Comparison of ENCODE assay signal across 1 cellular context in genomic region chr17:7755095-7755890, GRCh38.
TF ChIP-seq lines count a peak whose summit lies in the region.

No MANE protein-coding gene starts in this region.

TF ChIP-seq in GM23338, 12 proteins besides CTCF, POLR2A, EP300 and RAD21 (continued from another document):
- TF ChIP-seq ZNF462 (CRISPR knock-in tag; IDR thresholded peaks at IDR 0.05): no peak
- no peak for TF ChIP-seq NANOG (IDR thresholded peaks at IDR 0.05; ENCODE audit: borderline replicate concordance)
- no peak for TF ChIP-seq EZH2phosphoT487 (IDR thresholded peaks at IDR 0.05; ENCODE audit: unreplicated experiment)
- TF ChIP-seq REST (IDR thresholded peaks at IDR 0.05; ENCODE audit: unreplicated experiment): no peak
- no peak for TF ChIP-seq CREB1 (CRISPR knock-in tag; IDR thresholded peaks at IDR 0.05; ENCODE audit: low read depth)
- TF ChIP-seq POLR2AphosphoS5 (IDR thresholded peaks at IDR 0.05; ENCODE audit: low read depth): no peak
